In genomic region chr5:159515909-159516415, GRCh38 we compare ENCODE assay signal across 9 cellular contexts.
DNase-seq lines count a peak whose midpoint lies in the region; ATAC-seq, FAIRE-seq and TF ChIP-seq lines count a peak whose summit lies in the region.
"Had no signal": no experiment of that assay in that cellular context is flagged by ENCODE, and none has a peak within 500 bp of the region (broad histone marks: within the 10 kb centered on the region; RNA-seq: fewer than 3 reads in every experiment).

No MANE protein-coding gene starts in this region.

- H3K27ac ChIP-seq in liver (ENCODE audit: low read depth in 1 of 2, low read length in 2 of 2), result no peak overlapping the region
- H3K27ac ChIP-seq: epithelial cell of prostate had no signal

- POLR2A ChIA-PET in GM10248 (lab: Yijun Ruan, JAX), result no interaction called here

- CTCF ChIA-PET in GM10248 (lab: Yijun Ruan, JAX), result interaction anchor here (0.8 to 4.7 kb wide), 19 partner anchors 9 to 1465 kb away, joined by 3 to 47 read pairs (median 4); no protein-coding TSS in a partner anchor

- TF ChIP-seq CTCF in GM10248 (IDR thresholded peaks at IDR 0.05; ENCODE audit: control extremely low read depth, extremely low read depth, low read depth, missing control alignments), result peak; percentile 93
- peak; percentile 63 for TF ChIP-seq CTCF in WI38 (IDR thresholded peaks at IDR 0.05; ENCODE audit: low read depth, low read length)
- TF ChIP-seq CTCF in bronchial epithelial cell (IDR thresholded peaks at IDR 0.05; ENCODE audit: insufficient read depth, low read length, severe bottlenecking), result peak; percentile 86
- TF ChIP-seq CTCF in liver (IDR thresholded peaks at IDR 0.05; ENCODE audit: low read depth, low read length, missing input control), result peak; percentile 87
- no peak for TF ChIP-seq CTCF in lower leg skin (IDR thresholded peaks at IDR 0.05)

- H3K4me3 ChIP-seq in WI38 (ENCODE audit: low read depth, low read length) (no peak overlapping the region), bronchial epithelial cell (ENCODE audit: low read depth, low read length) (no peak overlapping the region), liver (ENCODE audit: low read depth in 1 of 3, low read length in 3 of 3) (no peak overlapping the region), lower leg skin (ENCODE audit: low read depth, poor library complexity, severe bottlenecking) (no peak overlapping the region)

- intact Hi-C loops in lower leg skin (cut with DNase I; ENCODE audit: low total_unique reads), result no loop called here

- H3K9me3 ChIP-seq in liver (ENCODE audit: control insufficient read depth in 4 of 4, low read length in 3 of 4), result no peaks in the 10 kb centered on the region

- H3K36me3 ChIP-seq in bronchial epithelial cell (ENCODE audit: control insufficient read depth, insufficient read depth, low read length) (no peaks in the 10 kb centered on the region), liver (ENCODE audit: control insufficient read depth in 4 of 4, insufficient read depth in 3 of 4, low read depth in 1 of 4, low read length in 3 of 4) (no peaks in the 10 kb centered on the region)

- in situ Hi-C loops in KBM-7 (cut with MboI; ENCODE audit: low pct_unique_long_range_greater_than_20kb, low sequenced_read_pairs), result no loop called here

- peaks cover 3% of the 10 kb centered on the region for H3K27me3 ChIP-seq in bronchial epithelial cell (ENCODE audit: control insufficient read depth, insufficient read depth, low read length)
- no peaks in the 10 kb centered on the region for H3K27me3 ChIP-seq in liver (ENCODE audit: control insufficient read depth in 4 of 4, insufficient read depth in 4 of 4, low read length in 3 of 4)

- DNase-seq in GM10248 (ENCODE audit: extremely low spot score) (peak; percentile 77), KBM-7 (peak; percentile 65), bronchial epithelial cell (ENCODE audit: low read depth) (peak; percentile 72), lower leg skin (ENCODE audit: low spot score in 2 of 2) (no peak)
- peak; percentile 45 for DNase-seq in stimulated activated CD8-positive, alpha-beta memory T cell treated with anti-CD3 and anti-CD28 coated beads, Interleukin-15, amount 100 ng/mL, for 1 hour (ENCODE audit: low read depth)

- no peak for FAIRE-seq in bronchial epithelial cell (lab: Jason Lieb, UNC)

- peak; percentile 87 to 88 for TF ChIP-seq RAD21 in liver (IDR thresholded peaks at IDR 0.05)

- peaks cover 0 to 18% (median 7%) of the 10 kb centered on the region in 4 donors for H3K4me1 ChIP-seq in liver (ENCODE audit: control insufficient read depth in 4 of 4, insufficient read depth in 4 of 4, low read length in 3 of 4)

- ATAC-seq in GM21717 (IDR thresholded peaks at IDR 0.05; ENCODE audit: unreplicated experiment), result peak; percentile 84

- 37% methylated on average over 10 of the region's 10 CpGs for WGBS in liver
- 50 to 60% methylated on average over 10 of the region's 10 CpGs for WGBS in lower leg skin, 2 donors

- TF ChIP-seq POLR2A in lower leg skin (IDR thresholded peaks at IDR 0.05), result no peak

- H3K9ac ChIP-seq in liver (ENCODE audit: low read depth in 1 of 2, low read length in 2 of 2), result no peak overlapping the region

TF ChIP-seq in liver, 16 proteins besides CTCF, POLR2A, EP300 and RAD21:
- no peak for TF ChIP-seq HNF4G (IDR thresholded peaks at IDR 0.05)
- TF ChIP-seq ZBTB33 (IDR thresholded peaks at IDR 0.05), result no peak
- TF ChIP-seq MAX (IDR thresholded peaks at IDR 0.05), result no peak
- no peak for TF ChIP-seq RXRA (IDR thresholded peaks at IDR 0.05)
TF ChIP-seq in liver: peak in this region for 0.

Comparison
In these comparisons a context has a peak if more than half of its experiments do, and no peak if none do; other contexts are left out.
1. DNase-seq: peak in GM10248 (single experiment), KBM-7 (single experiment), bronchial epithelial cell (single experiment) and stimulated activated CD8-positive, alpha-beta memory T cell treated with anti-CD3 and anti-CD28 coated beads, Interleukin-15, amount 100 ng/mL, for 1 hour (single experiment); none in lower leg skin (0 of 2).
2. CTCF ChIP-seq: peak in GM10248 (single experiment), WI38 (single experiment), bronchial epithelial cell (single experiment) and liver (single experiment); none in lower leg skin (0 of 3).